9 cellular contexts compared by ENCODE assay signal in genomic region chr3:129046037-129046731, GRCh38. TPM values are rescaled to one million over a fixed set of nuclear protein-coding genes. Genes with fewer than 3 reads are reported as not detected.
DNase-seq lines count a peak whose midpoint lies in the region; ATAC-seq and FAIRE-seq lines count a peak whose summit lies in the region.
"Had no signal": no experiment of that assay in that cellular context is flagged by ENCODE, and none has a peak within 500 bp of the region (broad histone marks: within the 10 kb centered on the region; RNA-seq: fewer than 3 reads in every experiment).

No MANE protein-coding gene starts in this region.

- peak overlapping the region; percentile 50 for H3K4me3 ChIP-seq in GM23248
- peak overlapping the region; percentile 24 for H3K4me3 ChIP-seq in right cardiac atrium (ENCODE audit: low read length)
- peak overlapping the region; percentile 27 for H3K4me3 ChIP-seq in skeletal muscle cell (ENCODE audit: low read depth, low read length)
- H3K4me3 ChIP-seq in small intestine (ENCODE audit: low read depth in 1 of 2, low read length in 2 of 2) = peak overlapping the region in 1 of 2 donors; percentile 5

- no peaks in the 10 kb centered on the region for H3K79me2 ChIP-seq in GM23248 (ENCODE audit: insufficient read depth)

- peaks cover 12% of the 10 kb centered on the region for H3K27me3 ChIP-seq in GM23248 (replicated peaks; ENCODE audit: insufficient read depth)
- no peaks in the 10 kb centered on the region for H3K27me3 ChIP-seq in right cardiac atrium (ENCODE audit: control insufficient read depth, insufficient read depth)
- H3K27me3 ChIP-seq in small intestine (ENCODE audit: control insufficient read depth in 2 of 2, insufficient read depth in 2 of 2, low read length in 2 of 2) = peaks cover 4 to 5% of the 10 kb centered on the region in 2 donors

- FAIRE-seq in small intestine (lab: Jason Lieb, UNC) = no peak

- H3K4me2 ChIP-seq in GM23248 (ENCODE audit: unreplicated experiment) = peak overlapping the region; percentile 4

- peaks cover 0 to 12% of the 10 kb centered on the region in 2 donors for H3K36me3 Mint-ChIP-seq in activated naive CD4-positive, alpha-beta T cell treated with anti-CD3 and anti-CD28 coated beads, Interleukin-2, amount 50 U/mL, for 72 hours

- H3K9me3 ChIP-seq in GM23248 (ENCODE audit: low read depth) = no peaks in the 10 kb centered on the region
- no peaks in the 10 kb centered on the region for H3K9me3 ChIP-seq in right cardiac atrium (ENCODE audit: control insufficient read depth, low read length)
- H3K9me3 ChIP-seq in small intestine (ENCODE audit: control insufficient read depth, low read depth) = no peaks in the 10 kb centered on the region

- peak; percentile 66 to 70 for ATAC-seq in activated naive CD4-positive, alpha-beta T cell treated with anti-CD3 and anti-CD28 coated beads, Interleukin-2, amount 50 U/mL, for 72 hours
- ATAC-seq in right cardiac atrium = peak; percentile 39 to 42
- ATAC-seq in HG03139 (IDR thresholded peaks at IDR 0.05; ENCODE audit: unreplicated experiment) = no peak

- H3K27ac ChIP-seq in GM23248 (no peak overlapping the region), right cardiac atrium (ENCODE audit: low read length) (no peak overlapping the region), small intestine (ENCODE audit: low read depth in 1 of 2, low read length in 1 of 2) (no peak overlapping the region)

- DNase-seq in GM23248 (peak; percentile 17), right cardiac atrium (no peak), skeletal muscle cell (ENCODE audit: low read depth) (no peak), NCI-H748 (lab: John Stamatoyannopoulos, UW; ENCODE audit: unreplicated experiment) (no peak), Ammon's horn (ENCODE audit: low spot score) (no peak), small intestine (no peak)
- no peak for DNase-seq in activated naive CD4-positive, alpha-beta T cell treated with anti-CD3 and anti-CD28 coated beads, Interleukin-2, amount 50 U/mL, for 72 hours (ENCODE audit: low spot score in 2 of 2)

- in situ Hi-C loops in GM23248 (cut with MboI) = no loop called here

- H3K36me3 ChIP-seq in GM23248 (ENCODE audit: low read depth) (no peaks in the 10 kb centered on the region), small intestine (ENCODE audit: control insufficient read depth in 2 of 2, insufficient read depth in 2 of 2, low read length in 2 of 2) (no peaks in the 10 kb centered on the region)

- H3K27ac Mint-ChIP-seq in activated naive CD4-positive, alpha-beta T cell treated with anti-CD3 and anti-CD28 coated beads, Interleukin-2, amount 50 U/mL, for 72 hours = peak overlapping the region in 1 of 2 donors; percentile 20

- WGBS in GM23248 (ENCODE audit: low coverage in 1 of 2, low lambda C conversion rate in 2 of 2, missing lambda C conversion rate in 2 of 2), 2 experiments = 20 to 38% methylated on average over 36 to 61 of the region's 67 CpGs
- WGBS in right cardiac atrium = 24% methylated on average over 67 of the region's 67 CpGs
- 17 to 26% (median 26%) methylated on average over 56 to 67 of the region's 67 CpGs for WGBS in small intestine, 3 donors

- peaks cover 0 to 7% of the 10 kb centered on the region in 2 donors for H3K9me3 Mint-ChIP-seq in activated naive CD4-positive, alpha-beta T cell treated with anti-CD3 and anti-CD28 coated beads, Interleukin-2, amount 50 U/mL, for 72 hours

- no peaks in the 10 kb centered on the region for H3F3A ChIP-seq in GM23248 (ENCODE audit: insufficient read depth)

- H2AFZ ChIP-seq in GM23248 = peak overlapping the region; percentile 34

- no peak overlapping the region for H3K9ac ChIP-seq in GM23248

- intact Hi-C loops in right cardiac atrium (cut with DNase I) = no loop called here

- no peaks in the 10 kb centered on the region for H3K9me2 ChIP-seq in GM23248 (ENCODE audit: insufficient read depth)

- no peaks in the 10 kb centered on the region; the same call in 1 of the 2 replicates for H4K20me1 ChIP-seq in GM23248 (ENCODE audit: insufficient read depth)

- H3K4me1 ChIP-seq in GM23248 (ENCODE audit: insufficient read depth) (no peaks in the 10 kb centered on the region), right cardiac atrium (ENCODE audit: control insufficient read depth, insufficient read depth, low read length) (no peaks in the 10 kb centered on the region), small intestine (ENCODE audit: control insufficient read depth in 2 of 2, insufficient read depth in 1 of 2, low read depth in 1 of 2, low read length in 1 of 2) (no peaks in the 10 kb centered on the region)

RNA-seq across cellular contexts. Expression of gene GP9, which starts 14.4 kb away (rescaled TPM):
- not detected in 2 replicates for total RNA-seq in GM23248 (2014; rRNA removed; shearing (Covaris generic))
- not detected in 2 replicates for polyA plus RNA-seq in GM23248 (2016; fragmentation: Nextera tagmentation; extraction: Ambion mirVana)
- not detected for total RNA-seq in activated naive CD4-positive, alpha-beta T cell treated with anti-CD3 and anti-CD28 coated beads, Interleukin-2, amount 50 U/mL, for 72 hours
- total RNA-seq in right cardiac atrium = not detected
- not detected for polyA plus RNA-seq in right cardiac atrium
- polyA plus RNA-seq in small intestine = under 1 TPM in 1 of 3 donors, not detected in 2; 0.06 TPM
- total RNA-seq: Daoy had no signal

RNA-seq across cellular contexts. Expression of gene EFCC1, which starts 45.1 kb away (rescaled TPM):
- not detected in 2 replicates for total RNA-seq in GM23248 (2014; rRNA removed; shearing (Covaris generic))
- not detected in 2 replicates for polyA plus RNA-seq in GM23248 (2016; fragmentation: Nextera tagmentation; extraction: Ambion mirVana)
- under 1 TPM in 1 of 2 donors, not detected in 1; 0.18 TPM for total RNA-seq in activated naive CD4-positive, alpha-beta T cell treated with anti-CD3 and anti-CD28 coated beads, Interleukin-2, amount 50 U/mL, for 72 hours
- 1 to 10 TPM in 2 of 4 donors, under 1 TPM in 2; 0.69 to 1.2 (median 0.94) TPM for total RNA-seq in right cardiac atrium
- polyA plus RNA-seq in right cardiac atrium = 1.2 TPM
- polyA plus RNA-seq in small intestine = 1 to 10 TPM in 2 of 3 donors, not detected in 1; 1.6 to 3.7 TPM
- total RNA-seq: Daoy had no signal

RNA-seq across cellular contexts. Expression of gene CFAP92, which starts 52.3 kb away (rescaled TPM):
- not detected in 2 replicates for total RNA-seq in GM23248 (2014; rRNA removed; shearing (Covaris generic))
- polyA plus RNA-seq in GM23248 (2016; fragmentation: Nextera tagmentation; extraction: Ambion mirVana) (not detected in 2 replicates), right cardiac atrium (0.11 TPM), small intestine (under 1 TPM in 1 of 3 donors, not detected in 2; 0.78 TPM)
- under 1 TPM in 1 of 2 donors, not detected in 1; 0.45 TPM for total RNA-seq in activated naive CD4-positive, alpha-beta T cell treated with anti-CD3 and anti-CD28 coated beads, Interleukin-2, amount 50 U/mL, for 72 hours
- 1 to 10 TPM in 1 of 4 donors, under 1 TPM in 3; 0.06 to 1.0 (median 0.63) TPM for total RNA-seq in right cardiac atrium
